ENCODE assay signal across 35 cellular contexts in genomic region chr16:72810480-72810879, GRCh38.
"Had no signal": no experiment of that assay in that cellular context is flagged by ENCODE, and none has a peak within 500 bp of the region (broad histone marks: within the 10 kb centered on the region; RNA-seq: fewer than 3 reads in every experiment).

No MANE protein-coding gene starts in this region.

- H3K36me3 ChIP-seq: MG63 had no signal

- DNase-seq: MG63, MM.1S, MV-4-11, NCI-H1048, NCI-H1092, NCI-H1092 treated with DMSO at 0.1 percent for 48 hours, NCI-H1105, NCI-H1105 treated with DMSO at 0.1 percent for 48 hours, NCI-H1417, NCI-H1417 treated with DMSO at 0.1 percent for 48 hours, NCI-H1436, NCI-H1436 treated with DMSO at 0.1 percent for 48 hours, NCI-H146, NCI-H1694, NCI-H1694 treated with DMSO at 0.1 percent for 48 hours, NCI-H187, NCI-H187 treated with DMSO at 0.1 percent for 48 hours, NCI-H1930, NCI-H2029, NCI-H2029 treated with DMSO at 0.1 percent for 48 hours, NCI-H2081, NCI-H2081 treated with DMSO at 0.1 percent for 48 hours, NCI-H2107, NCI-H2171, NCI-H2171 treated with DMSO at 0.1 percent for 48 hours, NCI-H2227 treated with DMSO at 0.1 percent for 48 hours, NCI-H226, NCI-H345, NCI-H446, NCI-H446 treated with DMSO at 0.1 percent for 48 hours, NCI-H510A, NCI-H510A treated with DMSO at 0.1 percent for 48 hours, NCI-H524, NCI-H524 treated with DMSO at 0.1 percent for 48 hours, NCI-H526 had no signal

- H3K9me3 ChIP-seq: MG63 had no signal

- H3K27me3 ChIP-seq: MG63 had no signal

- H3K4me3 ChIP-seq: MG63 had no signal
